ENCODE assay signal across 1 cellular context in genomic region chr2:6881036-6881435, GRCh38.
TF ChIP-seq lines count a peak whose summit lies in the region.

No MANE protein-coding gene starts in this region.

TF ChIP-seq in GM23338, 12 proteins besides CTCF, POLR2A, EP300 and RAD21 (continued from another document):
- TF ChIP-seq POLR2AphosphoS5 (IDR thresholded peaks at IDR 0.05; ENCODE audit: low read depth) (no peak), STAT1 (IDR thresholded peaks at IDR 0.05; ENCODE audit: unreplicated experiment) (no peak), EZH2phosphoT487 (IDR thresholded peaks at IDR 0.05; ENCODE audit: unreplicated experiment) (no peak)
